In the genomic region with DNA sequence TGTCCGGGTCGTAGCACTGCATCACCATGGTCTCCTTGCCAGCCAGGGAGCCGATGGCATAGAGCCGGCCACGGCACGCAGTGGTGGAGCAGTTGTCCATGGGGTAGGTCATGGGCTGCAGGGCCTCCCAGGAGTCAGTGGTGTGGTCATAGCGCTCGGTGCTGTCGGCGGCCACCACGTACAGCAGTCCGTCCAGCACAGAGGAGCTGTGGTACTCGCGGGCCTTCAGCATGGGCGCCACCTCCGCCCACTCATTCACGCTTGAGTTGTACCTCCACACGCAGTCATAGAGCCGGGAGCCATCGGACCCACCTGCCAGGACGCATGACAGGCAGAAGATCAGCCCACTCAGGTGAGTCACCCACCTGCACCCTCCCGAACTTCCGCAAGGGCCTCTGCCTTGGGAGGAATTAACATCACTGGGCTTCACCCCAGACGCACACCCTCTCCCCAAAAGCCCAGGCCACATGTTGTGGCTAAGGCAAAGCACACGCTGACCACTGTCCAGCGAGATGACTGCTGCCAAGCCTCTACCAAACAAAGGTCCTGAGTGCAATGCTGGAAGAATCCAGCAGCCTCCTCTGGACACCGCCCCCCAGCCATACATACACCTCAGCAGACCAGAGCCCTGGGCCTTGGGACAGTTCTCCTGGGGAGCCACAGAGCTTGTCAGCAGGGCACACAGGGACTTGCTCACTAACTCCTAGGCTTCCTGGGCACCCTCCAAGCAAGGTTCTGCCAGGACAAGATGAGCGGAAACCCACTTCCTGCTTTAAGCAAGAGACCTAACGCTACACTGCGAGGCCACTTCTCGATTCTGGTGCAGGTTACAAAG, we compare ENCODE assay signal across 8 cellular contexts. TPM values are rescaled to one million over a fixed set of nuclear protein-coding genes. Genes with fewer than 3 reads are reported as not detected.
DNase-seq lines count a peak whose midpoint lies in the region; ATAC-seq and TF ChIP-seq lines count a peak whose summit lies in the region.

No MANE protein-coding gene starts in this region.

- H3K27me3 ChIP-seq in HL-60 (ENCODE audit: insufficient read depth, poor library complexity, severe bottlenecking) = no peaks in the 10 kb centered on the region
- no peaks in the 10 kb centered on the region for H3K27me3 ChIP-seq in effector memory CD4-positive, alpha-beta T cell (replicated peaks; ENCODE audit: control insufficient read depth, insufficient read depth, low read length, poor library complexity, severe bottlenecking)
- no peaks in the 10 kb centered on the region for H3K27me3 ChIP-seq in parathyroid adenoma (ENCODE audit: control insufficient read depth, insufficient read depth, low read length)

- intact Hi-C loops in activated CD4-positive, alpha-beta T cell treated with anti-CD3 and anti-CD28 coated beads, Interleukin-2, amount 10 ng/mL, durations not matched to agents 24 days and 14 days (cut with micrococcal nuclease) = no loop called here

- H3K36me3 Mint-ChIP-seq in activated CD4-positive, alpha-beta T cell treated with anti-CD3 and anti-CD28 coated beads, Interleukin-2, amount 10 ng/mL, durations not matched to agents 24 days and 14 days (ENCODE audit: low read depth) = peaks cover 47% of the 10 kb centered on the region

- peak overlapping the region; percentile 95 for H3K4me3 Mint-ChIP-seq in activated CD4-positive, alpha-beta T cell treated with anti-CD3 and anti-CD28 coated beads, Interleukin-2, amount 10 ng/mL, durations not matched to agents 24 days and 14 days

- peak overlapping the region; percentile 93 for H3K4me3 ChIP-seq in HL-60 (replicated peaks; ENCODE audit: insufficient read depth, low read length)
- peak overlapping the region; percentile 48 for H3K4me3 ChIP-seq in effector memory CD4-positive, alpha-beta T cell (ENCODE audit: insufficient read depth, low read depth, low read length, poor library complexity, severe bottlenecking)
- H3K4me3 ChIP-seq in parathyroid adenoma (ENCODE audit: low read depth, low read length) = no peak overlapping the region

- H3K4me2 ChIP-seq in parathyroid adenoma (ENCODE audit: low read length) = peak overlapping the region; percentile 2

- H3K9me3 Mint-ChIP-seq in activated CD4-positive, alpha-beta T cell treated with anti-CD3 and anti-CD28 coated beads, Interleukin-2, amount 10 ng/mL, durations not matched to agents 24 days and 14 days = no peaks in the 10 kb centered on the region

- H3K27ac ChIP-seq in HL-60 (replicated peaks) = peak overlapping the region; percentile 81
- H3K27ac ChIP-seq in effector memory CD4-positive, alpha-beta T cell (ENCODE audit: insufficient read depth, low read length, poor library complexity, severe bottlenecking) = peak overlapping the region; percentile 50
- no peak overlapping the region for H3K27ac ChIP-seq in parathyroid adenoma

- no peaks in the 10 kb centered on the region for H3K9me3 ChIP-seq in effector memory CD4-positive, alpha-beta T cell (ENCODE audit: control insufficient read depth, low read length)
- H3K9me3 ChIP-seq in parathyroid adenoma (ENCODE audit: control insufficient read depth, low read length) = no peaks in the 10 kb centered on the region

- H3K79me2 ChIP-seq in parathyroid adenoma = peaks cover 13% of the 10 kb centered on the region

- no peaks in the 10 kb centered on the region for H3K27me3 Mint-ChIP-seq in activated CD4-positive, alpha-beta T cell treated with anti-CD3 and anti-CD28 coated beads, Interleukin-2, amount 10 ng/mL, durations not matched to agents 24 days and 14 days

- peak in 1 of 2 experiments; percentile 92 for DNase-seq in HL-60 (ENCODE audit: low read depth in 1 of 2, low spot score in 1 of 2)
- DNase-seq in activated CD4-positive, alpha-beta T cell treated with anti-CD3 and anti-CD28 coated beads, Interleukin-2, amount 10 ng/mL, durations not matched to agents 24 days and 14 days = peak; percentile 84
- peak; percentile 34 to 43 (median 35) for DNase-seq in effector memory CD4-positive, alpha-beta T cell
- no peak for DNase-seq in cortex of kidney (lab: John Stamatoyannopoulos, UW)

- no peak overlapping the region for H2AFZ ChIP-seq in parathyroid adenoma

- peak overlapping the region; percentile 79 for H3K27ac Mint-ChIP-seq in activated CD4-positive, alpha-beta T cell treated with anti-CD3 and anti-CD28 coated beads, Interleukin-2, amount 10 ng/mL, durations not matched to agents 24 days and 14 days

- peaks cover 30% of the 10 kb centered on the region for H3K4me1 Mint-ChIP-seq in activated CD4-positive, alpha-beta T cell treated with anti-CD3 and anti-CD28 coated beads, Interleukin-2, amount 10 ng/mL, durations not matched to agents 24 days and 14 days

- H3K36me3 ChIP-seq in effector memory CD4-positive, alpha-beta T cell (ENCODE audit: control insufficient read depth, insufficient read depth, low read length) = peaks cover 33% of the 10 kb centered on the region
- H3K36me3 ChIP-seq in parathyroid adenoma (ENCODE audit: control insufficient read depth, insufficient read depth, low read length) = no peaks in the 10 kb centered on the region

- H3K4me1 ChIP-seq in effector memory CD4-positive, alpha-beta T cell (ENCODE audit: control insufficient read depth, insufficient read depth, low read length, poor library complexity, severe bottlenecking) = peaks cover 36% of the 10 kb centered on the region
- H3K4me1 ChIP-seq in parathyroid adenoma = peaks cover 6% of the 10 kb centered on the region

- TF ChIP-seq CTCF in HL-60 (IDR thresholded peaks at IDR 0.05; ENCODE audit: insufficient read depth, low read length) (no peak), parathyroid adenoma (IDR thresholded peaks at IDR 0.05) (no peak)

- ATAC-seq in HG03565 (IDR thresholded peaks at IDR 0.05; ENCODE audit: unreplicated experiment) (no peak), GM21515 (IDR thresholded peaks at IDR 0.05; ENCODE audit: unreplicated experiment) (no peak), GM18511 (IDR thresholded peaks at IDR 0.05; ENCODE audit: unreplicated experiment) (no peak)

- H3K9ac ChIP-seq in parathyroid adenoma = no peak overlapping the region

RNA-seq across cellular contexts. Expression of a gene that starts 3.3 kb away (rescaled TPM):
- 26.1 and 26.8 TPM in 2 replicates for total RNA-seq in activated CD4-positive, alpha-beta T cell treated with anti-CD3 and anti-CD28 coated beads, Interleukin-2, amount 10 ng/mL, durations not matched to agents 24 days and 14 days

RNA-seq across cellular contexts. Expression of a gene that starts 14.2 kb away (rescaled TPM):
- 19.1 and 20.1 TPM in 2 replicates for total RNA-seq in activated CD4-positive, alpha-beta T cell treated with anti-CD3 and anti-CD28 coated beads, Interleukin-2, amount 10 ng/mL, durations not matched to agents 24 days and 14 days

RNA-seq across cellular contexts. Expression of a gene that starts 19.6 kb away (rescaled TPM):
- total RNA-seq in activated CD4-positive, alpha-beta T cell treated with anti-CD3 and anti-CD28 coated beads, Interleukin-2, amount 10 ng/mL, durations not matched to agents 24 days and 14 days = 32.9 and 37.8 TPM in 2 replicates

RNA-seq across cellular contexts. Expression of a gene that starts 25.3 kb away (rescaled TPM):
- total RNA-seq in activated CD4-positive, alpha-beta T cell treated with anti-CD3 and anti-CD28 coated beads, Interleukin-2, amount 10 ng/mL, durations not matched to agents 24 days and 14 days = 19.5 and 24.6 TPM in 2 replicates

RNA-seq across cellular contexts. Expression of a gene that starts 44.3 kb away (rescaled TPM):
- total RNA-seq in activated CD4-positive, alpha-beta T cell treated with anti-CD3 and anti-CD28 coated beads, Interleukin-2, amount 10 ng/mL, durations not matched to agents 24 days and 14 days = not detected in 2 replicates
